8 cellular contexts compared by ENCODE assay signal in genomic region chr10:95279042-95279820, GRCh38. TPM values are rescaled to one million over a fixed set of nuclear protein-coding genes. Genes with fewer than 3 reads are reported as not detected.
DNase-seq lines count a peak whose midpoint lies in the region; ATAC-seq and TF ChIP-seq lines count a peak whose summit lies in the region.

No MANE protein-coding gene starts in this region.

- no peak overlapping the region for H3K27ac ChIP-seq in WERI-Rb-1

- TF ChIP-seq CTCF in mesothelial cell of epicardium (IDR thresholded peaks at IDR 0.05; ENCODE audit: unreplicated experiment) (no peak), WERI-Rb-1 (IDR thresholded peaks at IDR 0.05; ENCODE audit: low read depth, low read length) (no peak)

- no peak overlapping the region for H3K4me3 ChIP-seq in WERI-Rb-1 (ENCODE audit: low read depth, low read length)

- H3K9me3 Mint-ChIP-seq in mesothelial cell of epicardium: peaks cover 3% of the 10 kb centered on the region

- H3K36me3 ChIP-seq in WERI-Rb-1: peaks cover 3% of the 10 kb centered on the region; the same call in 1 of the 2 replicates

- H3K9me3 ChIP-seq in WERI-Rb-1 (ENCODE audit: severe bottlenecking): no peaks in the 10 kb centered on the region

- DNase-seq in AG08396 (ENCODE audit: low spot score) (peak; percentile 67), dermis blood vessel endothelial cell (peak; percentile 57), mesothelial cell of epicardium (ENCODE audit: low spot score in 2 of 2, unreplicated experiment in 2 of 2) (no peak), HuH-7 (ENCODE audit: low spot score) (no peak), WERI-Rb-1 (no peak)
- DNase-seq in activated CD4-positive, alpha-beta T cell treated with anti-CD3 and anti-CD28 coated beads for 48 hours: no peak

- ATAC-seq in HG03521 (IDR thresholded peaks at IDR 0.05; ENCODE audit: unreplicated experiment) (peak; percentile 43), GM21786 (IDR thresholded peaks at IDR 0.05; ENCODE audit: unreplicated experiment) (no peak)

- no peaks in the 10 kb centered on the region for H3K27me3 ChIP-seq in WERI-Rb-1 (ENCODE audit: insufficient read depth, low read depth, severe bottlenecking)

- H3K27ac Mint-ChIP-seq in mesothelial cell of epicardium: peak overlapping the region; percentile 34

- H3K27me3 Mint-ChIP-seq in mesothelial cell of epicardium (ENCODE audit: low read depth): no peaks in the 10 kb centered on the region

- peaks cover 27% of the 10 kb centered on the region for H3K4me1 Mint-ChIP-seq in mesothelial cell of epicardium

- H3K36me3 Mint-ChIP-seq in mesothelial cell of epicardium: peaks cover 2% of the 10 kb centered on the region

- H3K4me3 Mint-ChIP-seq in mesothelial cell of epicardium: no peak overlapping the region

RNA-seq across cellular contexts. Expression of gene PDLIM1, which starts 11.6 kb away (rescaled TPM):
- total RNA-seq in dermis blood vessel endothelial cell (62.5 and 188 TPM in 2 replicates), mesothelial cell of epicardium (121 to 131 TPM (median 122 TPM) in 3 replicates)

Comparison
In these comparisons a context has a peak if more than half of its experiments do, and no peak if none do; other contexts are left out.
1. DNase-seq: peak in AG08396 (single experiment) and dermis blood vessel endothelial cell (single experiment); none in mesothelial cell of epicardium (0 of 2), HuH-7 (single experiment), activated CD4-positive, alpha-beta T cell treated with anti-CD3 and anti-CD28 coated beads for 48 hours (single experiment) and WERI-Rb-1 (single experiment).